11 cellular contexts compared by ENCODE assay signal in genomic region chr5:119335261-119335677, GRCh38. TPM values are rescaled to one million over a fixed set of nuclear protein-coding genes. Genes with fewer than 3 reads are reported as not detected.
DNase-seq lines count a peak whose midpoint lies in the region; ATAC-seq and TF ChIP-seq lines count a peak whose summit lies in the region.
"Had no signal": no experiment of that assay in that cellular context is flagged by ENCODE, and none has a peak within 500 bp of the region (broad histone marks: within the 10 kb centered on the region; RNA-seq: fewer than 3 reads in every experiment).

No MANE protein-coding gene starts in this region.

- no peaks in the 10 kb centered on the region for H3K9me3 ChIP-seq in PC-9 (ENCODE audit: insufficient read depth, low read depth)

- H4K20me1 ChIP-seq in PC-9 (ENCODE audit: insufficient read depth): no peaks in the 10 kb centered on the region

- peak overlapping the region; percentile 84 for H3K4me3 Mint-ChIP-seq in activated CD4-positive, alpha-beta T cell treated with anti-CD3 and anti-CD28 coated beads, Interleukin-2, amount 10 ng/mL, durations not matched to agents 24 days and 14 days
- no peak overlapping the region for H3K4me3 Mint-ChIP-seq in dendritic cell treated with granulocyte-macrophage colony-stimulating factor and Interleukin-4, amounts not matched to agents 40 ng/mL and 50 ng/mL, for 4 days
- no peak overlapping the region for H3K4me3 Mint-ChIP-seq in stimulated activated naive B cell treated with anti-CD40 and anti-IgM and Interleukin-4, amounts not matched to agents 10 μg/mL and 1 μg/mL and 100 μg/mL, for 72 hours

- H3K36me3 ChIP-seq in PC-9 (ENCODE audit: low read depth): no peaks in the 10 kb centered on the region

- H3K27me3 ChIP-seq in PC-9 (ENCODE audit: insufficient read depth, low read depth): no peaks in the 10 kb centered on the region

- no peak overlapping the region for H2AFZ ChIP-seq in PC-9

- 0 out of 2 replicates have a peak, but pooled peaks have one; percentile 16 for TF ChIP-seq CTCF in PC-9 (conservative IDR thresholded peaks at IDR 0.05)

- H3K27me3 Mint-ChIP-seq in activated CD4-positive, alpha-beta T cell treated with anti-CD3 and anti-CD28 coated beads, Interleukin-2, amount 10 ng/mL, durations not matched to agents 24 days and 14 days: no peaks in the 10 kb centered on the region
- no peaks in the 10 kb centered on the region for H3K27me3 Mint-ChIP-seq in dendritic cell treated with granulocyte-macrophage colony-stimulating factor and Interleukin-4, amounts not matched to agents 40 ng/mL and 50 ng/mL, for 4 days
- no peaks in the 10 kb centered on the region for H3K27me3 Mint-ChIP-seq in stimulated activated naive B cell treated with anti-CD40 and anti-IgM and Interleukin-4, amounts not matched to agents 10 μg/mL and 1 μg/mL and 100 μg/mL, for 72 hours

- CTCF ChIA-PET in PC-9 (lab: Charles Lee): interaction anchor here (0.7 kb wide), 1 partner anchor 11 kb away, joined by 3 read pairs; no protein-coding TSS in a partner anchor

- intact Hi-C loops in activated CD4-positive, alpha-beta T cell treated with anti-CD3 and anti-CD28 coated beads, Interleukin-2, amount 10 ng/mL, durations not matched to agents 24 days and 14 days (cut with micrococcal nuclease): no loop called here
- intact Hi-C loops in PC-9 (cut with micrococcal nuclease; ENCODE audit: unreplicated experiment): loop anchor here (10.0 kb wide), 1 partner anchor 310 kb away; no protein-coding TSS in a partner anchor
- intact Hi-C loops in dendritic cell treated with granulocyte-macrophage colony-stimulating factor and Interleukin-4, amounts not matched to agents 40 ng/mL and 50 ng/mL, for 4 days (cut with micrococcal nuclease): no loop called here

- no peaks in the 10 kb centered on the region for H3F3A ChIP-seq in PC-9 (ENCODE audit: insufficient read depth, low read depth)

- no peak for ATAC-seq in stimulated activated naive B cell treated with anti-CD40 and anti-IgM and Interleukin-4, amounts not matched to agents 10 μg/mL and 1 μg/mL and 100 μg/mL, for 72 hours (replicated peaks)
- ATAC-seq in HG02763 (IDR thresholded peaks at IDR 0.05; ENCODE audit: unreplicated experiment): no peak

- H3K27ac Mint-ChIP-seq in activated CD4-positive, alpha-beta T cell treated with anti-CD3 and anti-CD28 coated beads, Interleukin-2, amount 10 ng/mL, durations not matched to agents 24 days and 14 days: peak overlapping the region; percentile 86
- peak overlapping the region; percentile 44 for H3K27ac Mint-ChIP-seq in dendritic cell treated with granulocyte-macrophage colony-stimulating factor and Interleukin-4, amounts not matched to agents 40 ng/mL and 50 ng/mL, for 4 days
- H3K27ac Mint-ChIP-seq in stimulated activated naive B cell treated with anti-CD40 and anti-IgM and Interleukin-4, amounts not matched to agents 10 μg/mL and 1 μg/mL and 100 μg/mL, for 72 hours: peak overlapping the region; percentile 74

- H3K4me2 ChIP-seq in PC-9: no peak overlapping the region

- H3K9me2 ChIP-seq in PC-9 (ENCODE audit: insufficient read depth): no peaks in the 10 kb centered on the region

- POLR2A ChIA-PET in PC-9 (lab: Charles Lee; ENCODE audit: unreplicated experiment): no interaction called here

- no peaks in the 10 kb centered on the region for H3K4me1 ChIP-seq in PC-9 (replicated peaks; ENCODE audit: insufficient read depth)

- H3K4me1 Mint-ChIP-seq in activated CD4-positive, alpha-beta T cell treated with anti-CD3 and anti-CD28 coated beads, Interleukin-2, amount 10 ng/mL, durations not matched to agents 24 days and 14 days: peaks cover 74% of the 10 kb centered on the region
- peaks cover 86% of the 10 kb centered on the region for H3K4me1 Mint-ChIP-seq in dendritic cell treated with granulocyte-macrophage colony-stimulating factor and Interleukin-4, amounts not matched to agents 40 ng/mL and 50 ng/mL, for 4 days (ENCODE audit: low read depth)
- H3K4me1 Mint-ChIP-seq in stimulated activated naive B cell treated with anti-CD40 and anti-IgM and Interleukin-4, amounts not matched to agents 10 μg/mL and 1 μg/mL and 100 μg/mL, for 72 hours: peaks cover 69 to 97% of the 10 kb centered on the region in 2 donors

- no TSS peak for BruUV-seq in PC-9 (replicated peaks; lab: Mats Ljungman, UMichigan)

- no peak overlapping the region for H3K27ac ChIP-seq in PC-9
- H3K27ac ChIP-seq: HL-60 had no signal

- H3K79me2 ChIP-seq in PC-9 (ENCODE audit: low read depth): no peaks in the 10 kb centered on the region

- H3K9me3 Mint-ChIP-seq in activated CD4-positive, alpha-beta T cell treated with anti-CD3 and anti-CD28 coated beads, Interleukin-2, amount 10 ng/mL, durations not matched to agents 24 days and 14 days: no peaks in the 10 kb centered on the region
- H3K9me3 Mint-ChIP-seq in dendritic cell treated with granulocyte-macrophage colony-stimulating factor and Interleukin-4, amounts not matched to agents 40 ng/mL and 50 ng/mL, for 4 days: no peaks in the 10 kb centered on the region
- no peaks in the 10 kb centered on the region for H3K9me3 Mint-ChIP-seq in stimulated activated naive B cell treated with anti-CD40 and anti-IgM and Interleukin-4, amounts not matched to agents 10 μg/mL and 1 μg/mL and 100 μg/mL, for 72 hours

- H3K36me3 Mint-ChIP-seq in activated CD4-positive, alpha-beta T cell treated with anti-CD3 and anti-CD28 coated beads, Interleukin-2, amount 10 ng/mL, durations not matched to agents 24 days and 14 days (ENCODE audit: low read depth): peaks cover 13% of the 10 kb centered on the region
- peaks cover 10% of the 10 kb centered on the region for H3K36me3 Mint-ChIP-seq in dendritic cell treated with granulocyte-macrophage colony-stimulating factor and Interleukin-4, amounts not matched to agents 40 ng/mL and 50 ng/mL, for 4 days (ENCODE audit: low read depth)
- H3K36me3 Mint-ChIP-seq in stimulated activated naive B cell treated with anti-CD40 and anti-IgM and Interleukin-4, amounts not matched to agents 10 μg/mL and 1 μg/mL and 100 μg/mL, for 72 hours: peaks cover 8 to 12% of the 10 kb centered on the region in 2 donors

- peak; percentile 73 for DNase-seq in activated CD4-positive, alpha-beta T cell treated with anti-CD3 and anti-CD28 coated beads, Interleukin-2, amount 10 ng/mL, durations not matched to agents 24 days and 14 days
- DNase-seq in activated CD4-positive, alpha-beta T cell treated with anti-CD3 and anti-CD28 coated beads for 48 hours: no peak
- no peak for DNase-seq in PC-9
- DNase-seq in stimulated activated naive B cell treated with anti-CD40 and anti-IgM and Interleukin-4, amounts not matched to agents 10 μg/mL and 1 μg/mL and 100 μg/mL, for 72 hours: no peak
- DNase-seq in COLO829 (ENCODE audit: low spot score): no peak
- DNase-seq in stimulated activated naive CD4-positive, alpha-beta T cell (lab: John Stamatoyannopoulos, UW): no peak
- DNase-seq: cerebellar nuclear complex, NCI-H774 had no signal

- H3K4me3 ChIP-seq in PC-9: no peak overlapping the region

RNA-seq across cellular contexts. Expression of gene TNFAIP8, which starts 20.6 kb away (rescaled TPM):
- 188 and 193 TPM in 2 replicates for total RNA-seq in activated CD4-positive, alpha-beta T cell treated with anti-CD3 and anti-CD28 coated beads, Interleukin-2, amount 10 ng/mL, durations not matched to agents 24 days and 14 days
- total RNA-seq in PC-9 (2021): 15.0 and 16.4 TPM in 2 replicates

Comparison
In these comparisons a context has a peak if more than half of its experiments do, and no peak if none do; other contexts are left out.
1. RNA of gene TNFAIP8, which starts 20.6 kb away (total RNA-seq): 188 to 193 TPM in activated CD4-positive, alpha-beta T cell treated with anti-CD3 and anti-CD28 coated beads, Interleukin-2, amount 10 ng/mL, durations not matched to agents 24 days and 14 days; 15.0 to 16.4 TPM in PC-9; every median in the first group is over 10 times any median in the second.
2. Peak in every context shown above with its lines, with median percentiles within 50 percentile points of each other: H3K27ac Mint-ChIP-seq.